ENCODE assay signal across 7 cellular contexts in the genomic region with DNA sequence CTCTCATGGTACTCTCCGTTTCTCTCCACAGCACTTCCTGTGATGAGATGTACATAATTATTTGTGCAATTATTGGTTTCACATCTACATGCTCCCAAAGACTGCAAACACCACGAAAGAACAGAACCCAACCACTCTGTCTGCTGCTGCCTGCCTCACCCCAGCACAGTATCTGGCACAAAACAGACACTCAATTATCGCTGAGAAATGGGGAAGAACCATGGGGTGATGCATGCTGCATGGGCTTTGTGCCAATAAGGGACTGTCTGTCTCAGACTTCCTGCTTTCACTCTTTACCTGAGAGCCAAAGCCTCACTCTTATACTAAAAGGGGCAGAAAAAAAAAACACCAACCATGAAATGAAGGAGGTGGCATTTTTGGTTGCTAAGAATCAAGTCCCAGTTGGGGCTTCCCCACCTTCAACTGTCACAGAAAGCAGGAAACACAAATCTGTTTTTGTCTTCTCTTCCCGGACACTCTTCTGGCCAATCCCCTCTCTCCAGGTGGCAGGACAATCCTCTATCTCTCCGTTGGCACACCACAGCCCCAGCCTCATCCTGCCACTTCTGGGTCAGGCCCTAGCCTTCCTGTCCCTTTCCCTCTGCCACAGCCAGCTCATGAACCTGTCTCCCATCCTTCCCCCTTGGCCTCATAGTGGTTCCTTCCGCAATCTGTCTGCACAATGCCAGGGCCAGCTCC.
DNase-seq lines count a peak whose midpoint lies in the region; ATAC-seq, FAIRE-seq and TF ChIP-seq lines count a peak whose summit lies in the region.

No MANE protein-coding gene starts in this region.

- RAD21 ChIA-PET in GM12878 (lab: Charles Lee; ENCODE audit: unreplicated experiment): interaction anchor here (1.3 kb wide), 1 partner anchor 122 kb away, joined by 3 read pairs; no protein-coding TSS in a partner anchor

- no peak overlapping the region for H3K4me3 ChIP-seq in GM12878
- H3K4me3 ChIP-seq in skin epidermis: no peak overlapping the region
- no peak overlapping the region for H3K4me3 ChIP-seq in WERI-Rb-1 (ENCODE audit: low read depth, low read length)

- in situ Hi-C loops in GM12878 (cut with MboI): no loop called here

- peak overlapping the region; percentile 87 for H2AFZ ChIP-seq in GM12878 (ENCODE audit: control insufficient read depth, low read depth, low read length)

- BruUV-seq in GM12878 (replicated peaks; lab: Mats Ljungman, UMichigan): no TSS peak

- peaks cover 50% of the 10 kb centered on the region for H3K4me1 Mint-ChIP-seq in T-helper 1 cell treated with Interleukin-12 subunit alpha and Interleukin-12 subunit beta and Interleukin-4 antibody, amounts not matched to agents 30 μg/mL and 1 μg/mL, for 36 hours (ENCODE audit: low read depth)

- H3K9me3 ChIP-seq in GM12878 (replicated peaks; ENCODE audit: control insufficient read depth, insufficient read depth, low read length) (no peaks in the 10 kb centered on the region), WERI-Rb-1 (ENCODE audit: severe bottlenecking) (no peaks in the 10 kb centered on the region)

- no peaks in the 10 kb centered on the region for H4K20me1 ChIP-seq in GM12878 (ENCODE audit: control insufficient read depth, insufficient read depth)

- peak overlapping the region; percentile 78 for H3K4me3 Mint-ChIP-seq in T-helper 1 cell treated with Interleukin-12 subunit alpha and Interleukin-12 subunit beta and Interleukin-4 antibody, amounts not matched to agents 30 μg/mL and 1 μg/mL, for 36 hours

- peak; percentile 86 for FAIRE-seq in GM12878 (lab: Jason Lieb, UNC)

- WGBS in GM12878 (ENCODE audit: insufficient coverage, insufficient replicate concordance, low lambda C conversion rate, missing lambda C conversion rate): 6% methylated on average over 6 of the region's 6 CpGs

- intact Hi-C loops in GM12878 (cut with micrococcal nuclease; ENCODE audit: unreplicated experiment): loop anchor here (2.0 to 10.0 kb wide), 3 partner anchors 73 to 299 kb away; a partner anchor contains a TSS

- SMC1A ChIA-PET in GM12878 (lab: Charles Lee; ENCODE audit: uncharacterized antibody, unreplicated experiment): interaction anchor here (0.9 to 1.2 kb wide), 5 partner anchors 9 to 291 kb away, joined by 3 read pairs; no protein-coding TSS in a partner anchor

- TF ChIP-seq CTCF in GM12878 (IDR thresholded peaks at IDR 0.05 in 2 of 3, conservative IDR thresholded peaks at IDR 0.05 in 1 of 3; ENCODE audit: control insufficient read depth in 2 of 3, extremely low read depth in 1 of 3, insufficient read depth in 1 of 3, low read depth in 3 of 3, low read length in 3 of 3): no peak
- no peak for TF ChIP-seq CTCF in WERI-Rb-1 (IDR thresholded peaks at IDR 0.05; ENCODE audit: low read depth, low read length)

- peak; percentile 95 for DNase-seq in GM12878 (ENCODE audit: low read depth, low spot score)
- no peak for DNase-seq in WERI-Rb-1
- no peak for DNase-seq in NCI-H1436 treated with DMSO at 0.1 percent for 48 hours (lab: John Stamatoyannopoulos, UW)

- TF ChIP-seq POLR2A in GM12878 (IDR thresholded peaks at IDR 0.05; ENCODE audit: low read depth, low read length): peak; percentile 51

- TF ChIP-seq RAD21 in GM12878 (IDR thresholded peaks at IDR 0.05; ENCODE audit: insufficient read depth, low read depth, low read length): no peak

- CTCF ChIA-PET in GM12878 (lab: Yijun Ruan, JAX): interaction anchor here (0.6 kb wide), 1 partner anchor 31 kb away, joined by 3 read pairs; no protein-coding TSS in a partner anchor

- H3K79me2 ChIP-seq in GM12878 (ENCODE audit: control insufficient read depth, insufficient read depth, low read length): no peaks in the 10 kb centered on the region

- peaks cover 29% of the 10 kb centered on the region for H3K4me1 ChIP-seq in GM12878 (ENCODE audit: control insufficient read depth, insufficient read depth, low read length)

- H3K27ac ChIP-seq in GM12878 (ENCODE audit: control insufficient read depth, insufficient read depth) (peak overlapping the region; percentile 81), skin epidermis (peak overlapping the region; percentile 7 to 88 (median 71)), WERI-Rb-1 (no peak overlapping the region)

- peak overlapping the region; percentile 93 for H3K27ac Mint-ChIP-seq in T-helper 1 cell treated with Interleukin-12 subunit alpha and Interleukin-12 subunit beta and Interleukin-4 antibody, amounts not matched to agents 30 μg/mL and 1 μg/mL, for 36 hours

- H3K9me3 Mint-ChIP-seq in T-helper 1 cell treated with Interleukin-12 subunit alpha and Interleukin-12 subunit beta and Interleukin-4 antibody, amounts not matched to agents 30 μg/mL and 1 μg/mL, for 36 hours: no peaks in the 10 kb centered on the region

- H3K36me3 ChIP-seq in GM12878 (ENCODE audit: control insufficient read depth in 2 of 2, insufficient read depth in 2 of 2, low read length in 1 of 2): no peaks in the 10 kb centered on the region
- no peaks in the 10 kb centered on the region for H3K36me3 ChIP-seq in WERI-Rb-1

- POLR2A ChIA-PET in GM12878 (lab: Charles Lee): no interaction called here

- peak in 1 of 2 experiments; percentile 26; a peak in 2 of 4 replicates for TF ChIP-seq EP300 in GM12878 (IDR thresholded peaks at IDR 0.05; ENCODE audit: borderline replicate concordance in 1 of 2, control insufficient read depth in 1 of 2, low read depth in 2 of 2, low read length in 2 of 2)

- peaks cover 10% of the 10 kb centered on the region for H3K27me3 Mint-ChIP-seq in T-helper 1 cell treated with Interleukin-12 subunit alpha and Interleukin-12 subunit beta and Interleukin-4 antibody, amounts not matched to agents 30 μg/mL and 1 μg/mL, for 36 hours (ENCODE audit: low read depth)

- H3K36me3 Mint-ChIP-seq in T-helper 1 cell treated with Interleukin-12 subunit alpha and Interleukin-12 subunit beta and Interleukin-4 antibody, amounts not matched to agents 30 μg/mL and 1 μg/mL, for 36 hours (ENCODE audit: low read depth): peaks cover 17% of the 10 kb centered on the region

- H3K27me3 ChIP-seq in GM12878 (replicated peaks in 1 of 2; ENCODE audit: control insufficient read depth in 2 of 2, insufficient read depth in 2 of 2, low read length in 1 of 2): no peaks in the 10 kb centered on the region
- no peaks in the 10 kb centered on the region for H3K27me3 ChIP-seq in WERI-Rb-1 (ENCODE audit: insufficient read depth, low read depth, severe bottlenecking)

- peak; percentile 88 for ATAC-seq in GM19395 (IDR thresholded peaks at IDR 0.05; ENCODE audit: unreplicated experiment)
- peak; percentile 84 for ATAC-seq in HG03175 (IDR thresholded peaks at IDR 0.05; ENCODE audit: unreplicated experiment)
- ATAC-seq in GM12878: peak; percentile 87

- peak overlapping the region; percentile 82 for H3K4me2 ChIP-seq in GM12878 (ENCODE audit: control insufficient read depth, insufficient read depth)

- peak overlapping the region; percentile 68 for H3K9ac ChIP-seq in GM12878 (ENCODE audit: control insufficient read depth, insufficient read depth, low read length)

TF ChIP-seq in GM12878, 131 proteins besides CTCF, POLR2A, EP300 and RAD21 (continues in another document):
- peak; percentile 65; the same call in 1 of the 2 replicates for TF ChIP-seq HDGF (IDR thresholded peaks at IDR 0.05)
- TF ChIP-seq MYB (IDR thresholded peaks at IDR 0.05; ENCODE audit: borderline replicate concordance, low read depth, low read length): no peak
- peak; percentile 81 for TF ChIP-seq MTA2 (IDR thresholded peaks at IDR 0.05; ENCODE audit: low read depth)
- TF ChIP-seq SMARCA5 (IDR thresholded peaks at IDR 0.05): peak; percentile 30; the same call in 1 of the 2 replicates
- TF ChIP-seq MEF2A (IDR thresholded peaks at IDR 0.05; ENCODE audit: insufficient read depth, low read depth, low read length): 0 out of 2 replicates have a peak, but pooled peaks have one; percentile 26
- 0 out of 2 replicates have a peak, but pooled peaks have one; percentile 17 for TF ChIP-seq CBFB (IDR thresholded peaks at IDR 0.05; ENCODE audit: low read depth)
- peak; percentile 8 to 55; a peak in 3 of 4 replicates for TF ChIP-seq IKZF2 (IDR thresholded peaks at IDR 0.05)
- 0 out of 2 replicates have a peak, but pooled peaks have one; percentile 61 for TF ChIP-seq MTA3 (IDR thresholded peaks at IDR 0.05; ENCODE audit: borderline replicate concordance, low read length)
- 0 out of 2 replicates have a peak, but pooled peaks have one; percentile 10 for TF ChIP-seq JUNB (IDR thresholded peaks at IDR 0.05)
- TF ChIP-seq RAD51 (IDR thresholded peaks at IDR 0.05): no peak
- peak; percentile 41; the same call in 1 of the 2 replicates for TF ChIP-seq CREB1 (IDR thresholded peaks at IDR 0.05; ENCODE audit: low read depth)
- 0 out of 2 replicates have a peak, but pooled peaks have one; percentile 25 for TF ChIP-seq DPF2 (IDR thresholded peaks at IDR 0.05)
- TF ChIP-seq, protein P1, sequence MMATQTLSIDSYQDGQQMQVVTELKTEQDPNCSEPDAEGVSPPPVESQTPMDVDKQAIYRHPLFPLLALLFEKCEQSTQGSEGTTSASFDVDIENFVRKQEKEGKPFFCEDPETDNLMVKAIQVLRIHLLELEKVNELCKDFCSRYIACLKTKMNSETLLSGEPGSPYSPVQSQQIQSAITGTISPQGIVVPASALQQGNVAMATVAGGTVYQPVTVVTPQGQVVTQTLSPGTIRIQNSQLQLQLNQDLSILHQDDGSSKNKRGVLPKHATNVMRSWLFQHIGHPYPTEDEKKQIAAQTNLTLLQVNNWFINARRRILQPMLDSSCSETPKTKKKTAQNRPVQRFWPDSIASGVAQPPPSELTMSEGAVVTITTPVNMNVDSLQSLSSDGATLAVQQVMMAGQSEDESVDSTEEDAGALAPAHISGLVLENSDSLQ (IDR thresholded peaks at IDR 0.05): peak; percentile 85
- TF ChIP-seq MXI1 (IDR thresholded peaks at IDR 0.05; ENCODE audit: low read depth, low read length): peak; percentile 49
- peak; percentile 46; the same call in 1 of the 2 replicates for TF ChIP-seq RUNX3 (IDR thresholded peaks at IDR 0.05; ENCODE audit: low read length)
- 0 out of 2 replicates have a peak, but pooled peaks have one; percentile 34 for TF ChIP-seq SPI1 (IDR thresholded peaks at IDR 0.05; ENCODE audit: borderline replicate concordance, insufficient read depth, low read depth, low read length)
- TF ChIP-seq NBN (IDR thresholded peaks at IDR 0.05): 0 out of 2 replicates have a peak, but pooled peaks have one; percentile 56
- peak; percentile 85 for TF ChIP-seq SMAD1 (IDR thresholded peaks at IDR 0.05; ENCODE audit: low read depth, partially characterized antibody)
- no peak for TF ChIP-seq TAF1 (IDR thresholded peaks at IDR 0.05; ENCODE audit: borderline replicate concordance, low read depth, low read length)
- TF ChIP-seq ZNF384 (IDR thresholded peaks at IDR 0.05; ENCODE audit: borderline replicate concordance, low read depth, low read length): peak; percentile 76; the same call in 1 of the 2 replicates
- peak in 1 of 2 experiments; percentile 47; a peak in 1 of 4 replicates for TF ChIP-seq BHLHE40 (IDR thresholded peaks at IDR 0.05; ENCODE audit: borderline replicate concordance in 1 of 2, low read depth in 2 of 2, low read length in 1 of 2)
- TF ChIP-seq IRF4 (IDR thresholded peaks at IDR 0.05; ENCODE audit: low read depth, low read length): 0 out of 2 replicates have a peak, but pooled peaks have one; percentile 35
- TF ChIP-seq PAX8 (IDR thresholded peaks at IDR 0.05): no peak
